Comparison of ENCODE assay signal across 20 cellular contexts in genomic region chr1:8698012-8698411, GRCh38.
"Had no signal": no experiment of that assay in that cellular context is flagged by ENCODE, and none has a peak within 500 bp of the region (broad histone marks: within the 10 kb centered on the region; RNA-seq: fewer than 3 reads in every experiment).

No MANE protein-coding gene starts in this region.

- FAIRE-seq: endothelial cell of umbilical vein, frontal cortex had no signal

- H3K27me3 ChIP-seq: left lung, tibial artery had no signal

- H3K27ac ChIP-seq: left lung, psoas muscle, tibial artery had no signal

- DNase-seq: activated CD4-positive, alpha-beta T cell treated with anti-CD3 and anti-CD28 coated beads for 1 hour; activated gamma-delta T cell treated with Interleukin-2 at 50 U/mL for 16 hours; activated T-cell treated with anti-CD3 and anti-CD28 coated beads, Interleukin-2, amount 50 U/mL, for 1 hour; anterior cingulate cortex; central memory CD4-positive, alpha-beta T cell; dermis blood vessel endothelial cell; effector memory CD4-positive, alpha-beta T cell; hippocampal formation; kidney glomerular epithelial cell; left lung; naive thymus-derived CD4-positive, alpha-beta T cell; psoas muscle; right cardiac atrium; stimulated activated CD4-positive, alpha-beta T cell treated with anti-CD3 and anti-CD28 coated beads, Interleukin-1b, Interleukin-23, amount 100 ng/mL, for 48 hours; T-helper 2 cell; tibial artery had no signal

- H3K9me3 ChIP-seq: left lung, psoas muscle, tibial artery had no signal

- H3K4me3 ChIP-seq: left lung, lung, psoas muscle, tibial artery had no signal

- H3K36me3 ChIP-seq: left lung, tibial artery had no signal

- ATAC-seq: esophagus mucosa; left lung; naive thymus-derived CD4-positive, alpha-beta T cell; psoas muscle; right cardiac atrium had no signal
